In genomic region chr1:25174730-25175612, GRCh38 we compare ENCODE assay signal across 1 cellular context.
TF ChIP-seq lines count a peak whose summit lies in the region.

No MANE protein-coding gene starts in this region.

TF ChIP-seq in HepG2, 621 proteins besides CTCF, POLR2A, EP300 and RAD21 (continued from another document and continues in another):
- no peak for TF ChIP-seq ZFP82 (CRISPR knock-in tag; IDR thresholded peaks at IDR 0.05; ENCODE audit: borderline replicate concordance)
- peak; percentile 40; the same call in 1 of the 2 replicates for TF ChIP-seq RXRA (CRISPR knock-in tag; IDR thresholded peaks at IDR 0.05)
- peak; percentile 64 for TF ChIP-seq ARID5B (CRISPR knock-in tag; IDR thresholded peaks at IDR 0.05)
- 0 out of 2 replicates have a peak, but pooled peaks have one; percentile 17 for TF ChIP-seq ELF1 (CRISPR knock-in tag; IDR thresholded peaks at IDR 0.05)
- TF ChIP-seq FOXP4 (CRISPR knock-in tag; IDR thresholded peaks at IDR 0.05), result no peak
- peak; percentile 89 for TF ChIP-seq ZNF770 (CRISPR knock-in tag; IDR thresholded peaks at IDR 0.05)
- 0 out of 2 replicates have a peak, but pooled peaks have one; percentile 54 for TF ChIP-seq ATF5 (CRISPR knock-in tag; IDR thresholded peaks at IDR 0.05; ENCODE audit: low read depth)
- TF ChIP-seq HBP1 (CRISPR knock-in tag; IDR thresholded peaks at IDR 0.05; ENCODE audit: low read depth), result 0 out of 2 replicates have a peak, but pooled peaks have one; percentile 38
- no peak for TF ChIP-seq ZNF703 (CRISPR knock-in tag; IDR thresholded peaks at IDR 0.05; ENCODE audit: borderline replicate concordance)
- peak; percentile 10; the same call in 1 of the 2 replicates for TF ChIP-seq ZNF12 (CRISPR knock-in tag; IDR thresholded peaks at IDR 0.05)
- TF ChIP-seq SP140L (CRISPR knock-in tag; IDR thresholded peaks at IDR 0.05; ENCODE audit: borderline replicate concordance), result no peak
- TF ChIP-seq ZNF160 (CRISPR knock-in tag; IDR thresholded peaks at IDR 0.05), result no peak
- TF ChIP-seq ZNF431 (CRISPR knock-in tag; IDR thresholded peaks at IDR 0.05; ENCODE audit: borderline replicate concordance, low read depth), result 0 out of 2 replicates have a peak, but pooled peaks have one; percentile 50
- no peak for TF ChIP-seq ZBTB37 (CRISPR knock-in tag; IDR thresholded peaks at IDR 0.05)
- TF ChIP-seq FOXM1 (CRISPR knock-in tag; IDR thresholded peaks at IDR 0.05), result no peak
- TF ChIP-seq ZNF644 (CRISPR knock-in tag; IDR thresholded peaks at IDR 0.05; ENCODE audit: low read depth), result peak; percentile 77
- no peak for TF ChIP-seq MNT (IDR thresholded peaks at IDR 0.05)
- TF ChIP-seq MATR3 (CRISPR knock-in tag; IDR thresholded peaks at IDR 0.05), result no peak
- TF ChIP-seq ZNF83 (CRISPR knock-in tag; IDR thresholded peaks at IDR 0.05; ENCODE audit: borderline replicate concordance), result no peak
- TF ChIP-seq TARDBP (CRISPR knock-in tag; IDR thresholded peaks at IDR 0.05), result peak; percentile 22; the same call in 1 of the 2 replicates
- 0 out of 2 replicates have a peak, but pooled peaks have one; percentile 16 for TF ChIP-seq ERF (CRISPR knock-in tag; IDR thresholded peaks at IDR 0.05)
- no peak for TF ChIP-seq SMAD1 (CRISPR knock-in tag; IDR thresholded peaks at IDR 0.05; ENCODE audit: borderline replicate concordance, low read depth)
- peak; percentile 55; the same call in 1 of the 2 replicates for TF ChIP-seq ZXDC (CRISPR knock-in tag; IDR thresholded peaks at IDR 0.05)
- 0 out of 2 replicates have a peak, but pooled peaks have one; percentile 31 for TF ChIP-seq ESRRA (CRISPR knock-in tag; IDR thresholded peaks at IDR 0.05; ENCODE audit: low read depth)
- TF ChIP-seq NFYC (CRISPR knock-in tag; IDR thresholded peaks at IDR 0.05), result no peak
- TF ChIP-seq RARA (CRISPR knock-in tag; IDR thresholded peaks at IDR 0.05), result peak; percentile 59; the same call in 1 of the 2 replicates
- peak; percentile 63 for TF ChIP-seq IRF2 (CRISPR knock-in tag; IDR thresholded peaks at IDR 0.05)
- TF ChIP-seq ZNF430 (CRISPR knock-in tag; IDR thresholded peaks at IDR 0.05), result no peak
- TF ChIP-seq NR1H2 (CRISPR knock-in tag; IDR thresholded peaks at IDR 0.05; ENCODE audit: borderline replicate concordance, low read depth), result no peak
- peak; percentile 66; the same call in 1 of the 2 replicates for TF ChIP-seq EHMT2 (IDR thresholded peaks at IDR 0.05; ENCODE audit: borderline replicate concordance, low read depth, low read length)
- TF ChIP-seq ZNF775 (CRISPR knock-in tag; IDR thresholded peaks at IDR 0.05; ENCODE audit: borderline replicate concordance), result peak; percentile 72; the same call in 1 of the 2 replicates
- TF ChIP-seq ZNF414 (CRISPR knock-in tag; IDR thresholded peaks at IDR 0.05), result 0 out of 2 replicates have a peak, but pooled peaks have one; percentile 16
- TF ChIP-seq SP5 (CRISPR knock-in tag; IDR thresholded peaks at IDR 0.05; ENCODE audit: borderline replicate concordance, low read depth), result peak; percentile 29; the same call in 1 of the 2 replicates
- no peak for TF ChIP-seq ZNF224 (CRISPR knock-in tag; IDR thresholded peaks at IDR 0.05)
- 0 out of 2 replicates have a peak, but pooled peaks have one; percentile 61 for TF ChIP-seq ZZZ3 (CRISPR knock-in tag; IDR thresholded peaks at IDR 0.05; ENCODE audit: borderline replicate concordance)
- peak; percentile 67; the same call in 1 of the 2 replicates for TF ChIP-seq MTERF4 (CRISPR knock-in tag; IDR thresholded peaks at IDR 0.05)
- TF ChIP-seq KMT2B (CRISPR knock-in tag; IDR thresholded peaks at IDR 0.05), result 0 out of 2 replicates have a peak, but pooled peaks have one; percentile 7
- peak; percentile 86 for TF ChIP-seq ZFX (CRISPR knock-in tag; IDR thresholded peaks at IDR 0.05; ENCODE audit: low read depth)
- TF ChIP-seq TEAD3 (CRISPR knock-in tag; optimal IDR thresholded peaks at IDR 0.05; ENCODE audit: borderline replicate concordance), result peak; percentile 51
- 0 out of 2 replicates have a peak, but pooled peaks have one; percentile 55 for TF ChIP-seq SMYD3 (CRISPR knock-in tag; IDR thresholded peaks at IDR 0.05)
- 0 out of 2 replicates have a peak, but pooled peaks have one; percentile 27 for TF ChIP-seq TOPORS (CRISPR knock-in tag; IDR thresholded peaks at IDR 0.05)
- peak; percentile 15; the same call in 1 of the 2 replicates for TF ChIP-seq ARNTL (CRISPR knock-in tag; IDR thresholded peaks at IDR 0.05)
- TF ChIP-seq SOX5 (CRISPR knock-in tag; IDR thresholded peaks at IDR 0.05; ENCODE audit: borderline replicate concordance), result peak; percentile 55; the same call in 1 of the 2 replicates
